Comparison of ENCODE assay signal across 35 cellular contexts in genomic region chr16:35170610-35171009, GRCh38.
"Had no signal": no experiment of that assay in that cellular context is flagged by ENCODE, and none has a peak within 500 bp of the region (broad histone marks: within the 10 kb centered on the region; RNA-seq: fewer than 3 reads in every experiment).

No MANE protein-coding gene starts in this region.

- DNase-seq: Karpas-422, Kasumi-1, MG63, MM.1S, MV-4-11, NCI-H1048, NCI-H1092, NCI-H1092 treated with DMSO at 0.1 percent for 48 hours, NCI-H1105, NCI-H1105 treated with DMSO at 0.1 percent for 48 hours, NCI-H1417, NCI-H1417 treated with DMSO at 0.1 percent for 48 hours, NCI-H1436, NCI-H1436 treated with DMSO at 0.1 percent for 48 hours, NCI-H146, NCI-H1694, NCI-H1694 treated with DMSO at 0.1 percent for 48 hours, NCI-H187, NCI-H187 treated with DMSO at 0.1 percent for 48 hours, NCI-H1930, NCI-H2029, NCI-H2029 treated with DMSO at 0.1 percent for 48 hours, NCI-H2081, NCI-H2081 treated with DMSO at 0.1 percent for 48 hours, NCI-H2107, NCI-H2171, NCI-H2171 treated with DMSO at 0.1 percent for 48 hours, NCI-H2227 treated with DMSO at 0.1 percent for 48 hours, NCI-H226, NCI-H345, NCI-H446, NCI-H446 treated with DMSO at 0.1 percent for 48 hours, NCI-H510A, NCI-H510A treated with DMSO at 0.1 percent for 48 hours, NCI-H524 had no signal

- H3K4me3 ChIP-seq: MG63 had no signal

- H3K9me3 ChIP-seq: MG63 had no signal

- H3K27me3 ChIP-seq: MG63 had no signal

- H3K36me3 ChIP-seq: MG63 had no signal
